ENCODE assay signal across 16 cellular contexts in the genomic region with DNA sequence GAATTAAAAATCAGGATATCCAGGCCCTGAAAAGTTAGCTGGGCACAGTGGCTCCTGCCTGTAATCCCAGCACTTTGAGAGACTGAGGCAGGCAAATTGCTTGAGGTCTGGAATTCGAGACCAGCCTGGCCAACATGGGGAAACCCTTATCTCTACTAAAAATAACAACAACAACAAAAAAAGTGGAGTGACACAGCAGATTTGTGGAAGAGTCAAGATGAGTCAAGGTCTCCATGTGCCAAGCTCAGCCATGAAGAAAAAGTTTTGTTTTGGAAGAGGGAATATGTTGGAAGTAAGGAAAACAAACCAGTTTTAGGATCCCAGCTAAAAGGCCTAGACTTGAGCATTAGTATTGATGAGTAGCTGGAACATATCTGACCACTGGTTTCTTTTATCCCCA. TPM values are rescaled to one million over a fixed set of nuclear protein-coding genes. Genes with fewer than 3 reads are reported as not detected.
DNase-seq lines count a peak whose midpoint lies in the region; FAIRE-seq and TF ChIP-seq lines count a peak whose summit lies in the region.
"Had no signal": no experiment of that assay in that cellular context is flagged by ENCODE, and none has a peak within 500 bp of the region (broad histone marks: within the 10 kb centered on the region; RNA-seq: fewer than 3 reads in every experiment).

No MANE protein-coding gene starts in this region.

- H3K4me1 ChIP-seq in endothelial cell of umbilical vein (ENCODE audit: control insufficient read depth, extremely low read depth, insufficient read depth, low read length), result peaks cover 14% of the 10 kb centered on the region
- H3K4me1 ChIP-seq: neural progenitor cell had no signal

- DNase-seq in Daoy (ENCODE audit: low read depth) (peak; percentile 6), LHCN-M2 (ENCODE audit: low read depth) (peak; percentile 50), endothelial cell of umbilical vein (ENCODE audit: low read depth, low spot score) (peak; percentile 44), nephron progenitor cell (no peak), anterior cingulate cortex (lab: John Stamatoyannopoulos, UW) (no peak), 8988T (no peak), NCI-H1105 (lab: John Stamatoyannopoulos, UW) (no peak)
- DNase-seq in activated CD4-positive, alpha-beta T cell treated with anti-CD3 and anti-CD28 coated beads for 4 hours, result no peak
- DNase-seq: activated B cell treated with CpG ODN at 0.5 μM for 24 hours; activated naive CD4-positive, alpha-beta T cell treated with Interleukin-2 at 50 U/mL for 16 hours; CD4-positive, alpha-beta T cell; effector memory CD4-positive, alpha-beta T cell; immature natural killer cell had no signal

- no peaks in the 10 kb centered on the region for H3K9me3 ChIP-seq in endothelial cell of umbilical vein (replicated peaks; ENCODE audit: control insufficient read depth, insufficient read depth, low read length)
- H3K9me3 ChIP-seq: thoracic aorta had no signal

- no peaks in the 10 kb centered on the region for H3K27me3 Mint-ChIP-seq in nephron progenitor cell (ENCODE audit: low read depth, poor library complexity)
- H3K27me3 Mint-ChIP-seq: activated B cell treated with CpG ODN at 0.5 μM for 24 hours; CD4-positive, alpha-beta T cell had no signal

- no peak overlapping the region for H2AFZ ChIP-seq in endothelial cell of umbilical vein (ENCODE audit: low read depth, low read length)
- H2AFZ ChIP-seq: neural progenitor cell had no signal

- no peaks in the 10 kb centered on the region for H3K4me1 Mint-ChIP-seq in nephron progenitor cell
- H3K4me1 Mint-ChIP-seq: neural progenitor cell had no signal

- dilution Hi-C loops in endothelial cell of umbilical vein (cut with MboI; ENCODE audit: extremely low pct_ligation_motif_present, low sequenced_read_pairs), result no loop called here

- H3K4me2 ChIP-seq in endothelial cell of umbilical vein (ENCODE audit: insufficient read depth, low read length), result peak overlapping the region; percentile 12
- H3K4me2 ChIP-seq: neural progenitor cell had no signal

- peak overlapping the region; percentile 39 for H3K27ac Mint-ChIP-seq in nephron progenitor cell
- H3K27ac Mint-ChIP-seq: activated B cell treated with CpG ODN at 0.5 μM for 24 hours; CD4-positive, alpha-beta T cell; neural progenitor cell had no signal

- H4K20me1 ChIP-seq in endothelial cell of umbilical vein (replicated peaks; ENCODE audit: control insufficient read depth, extremely low read depth, insufficient read depth, low read length), result no peaks in the 10 kb centered on the region

- BruUV-seq in endothelial cell of umbilical vein (replicated peaks; lab: Mats Ljungman, UMichigan), result no TSS peak

- H3K9ac ChIP-seq in endothelial cell of umbilical vein (replicated peaks; ENCODE audit: extremely low read depth, insufficient read depth, low read length), result no peak overlapping the region
- H3K9ac ChIP-seq: neural progenitor cell had no signal

- peak overlapping the region; percentile 56 for H3K27ac ChIP-seq in endothelial cell of umbilical vein (ENCODE audit: insufficient read depth, low read depth, low read length)
- H3K27ac ChIP-seq: neural progenitor cell, thoracic aorta had no signal

- H3K36me3 ChIP-seq in endothelial cell of umbilical vein (ENCODE audit: control insufficient read depth in 2 of 2, extremely low read depth in 1 of 2, insufficient read depth in 2 of 2, low read length in 2 of 2), result peaks cover 4 to 14% of the 10 kb centered on the region in 2 experiments
- H3K36me3 ChIP-seq: thoracic aorta had no signal

- H3K27me3 ChIP-seq in endothelial cell of umbilical vein (ENCODE audit: control insufficient read depth in 2 of 2, insufficient read depth in 2 of 2, low read length in 2 of 2), result no peaks in the 10 kb centered on the region
- H3K27me3 ChIP-seq: neural progenitor cell had no signal

- no peaks in the 10 kb centered on the region for H3K9me1 ChIP-seq in endothelial cell of umbilical vein (replicated peaks; ENCODE audit: control insufficient read depth, extremely low read depth, insufficient read depth, low read length)

- H3K4me3 Mint-ChIP-seq in nephron progenitor cell, result no peak overlapping the region
- H3K4me3 Mint-ChIP-seq: activated B cell treated with CpG ODN at 0.5 μM for 24 hours; CD4-positive, alpha-beta T cell; immature natural killer cell; neural progenitor cell had no signal

- TF ChIP-seq POLR2A in endothelial cell of umbilical vein (IDR thresholded peaks at IDR 0.05; ENCODE audit: low read depth, low read length), result no peak

- H3K9me3 Mint-ChIP-seq in nephron progenitor cell, result no peaks in the 10 kb centered on the region
- H3K9me3 Mint-ChIP-seq: CD4-positive, alpha-beta T cell; immature natural killer cell; neural progenitor cell had no signal

- intact Hi-C loops in endothelial cell of umbilical vein (cut with micrococcal nuclease), result no loop called here

- H3K79me2 ChIP-seq in endothelial cell of umbilical vein (ENCODE audit: control insufficient read depth, insufficient read depth, low read length), result peaks cover 44% of the 10 kb centered on the region

- CTCF ChIA-PET in endothelial cell of umbilical vein (lab: Charles Lee), result interaction anchor here (2.0 to 2.7 kb wide), 2 partner anchors 10 to 133 kb away, joined by 6 to 7 read pairs; no protein-coding TSS in a partner anchor

- peaks cover 45% of the 10 kb centered on the region for H3K36me3 Mint-ChIP-seq in nephron progenitor cell (ENCODE audit: low read depth)

- TF ChIP-seq CTCF in endothelial cell of umbilical vein (IDR thresholded peaks at IDR 0.05; ENCODE audit: extremely low read depth in 1 of 2, insufficient read depth in 1 of 2, low read depth in 1 of 2, low read length in 2 of 2), result no peak
- TF ChIP-seq CTCF in nephron progenitor cell (IDR thresholded peaks at IDR 0.05), result no peak

- POLR2A ChIA-PET in endothelial cell of umbilical vein (lab: Charles Lee), result no interaction called here

- peak; percentile 80 for FAIRE-seq in endothelial cell of umbilical vein (lab: Jason Lieb, UNC)

- H3K4me3 ChIP-seq in endothelial cell of umbilical vein (replicated peaks in 1 of 3; ENCODE audit: insufficient read depth in 1 of 3, low read depth in 1 of 3, low read length in 3 of 3), result no peak overlapping the region
- H3K4me3 ChIP-seq: lung, neural progenitor cell, thoracic aorta had no signal

TF ChIP-seq in endothelial cell of umbilical vein, 7 proteins besides CTCF, POLR2A, EP300 and RAD21:
- no peak for TF ChIP-seq JUN (IDR thresholded peaks at IDR 0.05; ENCODE audit: borderline replicate concordance, insufficient read depth, insufficient read length, low read depth)
- peak; percentile 26 for TF ChIP-seq POLR2AphosphoS5 (IDR thresholded peaks at IDR 0.05; ENCODE audit: insufficient read depth, low read depth, low read length)
- peak; percentile 43 for TF ChIP-seq GATA2 (IDR thresholded peaks at IDR 0.05; ENCODE audit: insufficient read depth, insufficient read length, low read depth, low read length)
- TF ChIP-seq MYC (IDR thresholded peaks at IDR 0.05; ENCODE audit: low read depth, low read length), result no peak
- TF ChIP-seq FOS (IDR thresholded peaks at IDR 0.05; ENCODE audit: borderline replicate concordance, insufficient read depth, low read length), result peak; percentile 30

RNA-seq across cellular contexts. Expression of a gene that starts 14.7 kb away (rescaled TPM):
- total RNA-seq in Daoy (2014; rRNA removed; shearing (Covaris generic)), result 1.1 TPM in 1 of 2 replicates, not detected in the other
- 0.17 and 0.83 TPM in 2 replicates for total RNA-seq in LHCN-M2 (2014; rRNA removed)
- 0.18 TPM for polyA plus RNA-seq in LHCN-M2 (2012)
- 24.5 and 26.5 TPM in 2 replicates for total RNA-seq in endothelial cell of umbilical vein
- 28.8 and 32.6 TPM in 2 replicates for polyA plus RNA-seq in endothelial cell of umbilical vein
- 34.3 and 42.2 TPM in 2 replicates for polyA plus RNA-seq in endothelial cell of umbilical vein (2011; cell fraction: cytosol; rRNA removed)
- polyA plus RNA-seq in endothelial cell of umbilical vein (2011; cell fraction: nucleus; rRNA removed), result 50.6 and 56.2 TPM in 2 replicates
- polyA plus RNA-seq in endothelial cell of umbilical vein (2012), result 23.2 and 31.6 TPM in 2 replicates
- 22.6 and 30.1 TPM in 2 replicates for polyA minus RNA-seq in endothelial cell of umbilical vein
- polyA minus RNA-seq in endothelial cell of umbilical vein (2011; cell fraction: cytosol; rRNA and poly(A)+ RNA removed), result not detected
- polyA minus RNA-seq in endothelial cell of umbilical vein (2011; cell fraction: nucleus; rRNA and poly(A)+ RNA removed), result 57.5 and 74.3 TPM in 2 replicates

Comparison
In these comparisons a context has a peak if more than half of its experiments do, and no peak if none do; other contexts are left out.
1. DNase-seq: peak in Daoy (single experiment), LHCN-M2 (single experiment) and endothelial cell of umbilical vein (single experiment); none in nephron progenitor cell (single experiment), anterior cingulate cortex (0 of 58), activated CD4-positive, alpha-beta T cell treated with anti-CD3 and anti-CD28 coated beads for 4 hours (0 of 2), 8988T (single experiment) and NCI-H1105 (single experiment).
2. RNA of a gene that starts 14.7 kb away (total RNA-seq): 24.5 to 26.5 TPM in endothelial cell of umbilical vein; 1.1 TPM in Daoy and 0.17 to 0.83 TPM in LHCN-M2; every median in the first group is over 10 times any median in the second.